Comparison of ENCODE assay signal across 1 cellular context in genomic region chr6:154318711-154319110, GRCh38.
TF ChIP-seq lines count a peak whose summit lies in the region.

No MANE protein-coding gene starts in this region.

TF ChIP-seq in SK-N-SH, 30 proteins besides CTCF, POLR2A, EP300 and RAD21 (continued from another document):
- no peak for TF ChIP-seq REST (IDR thresholded peaks at IDR 0.05; ENCODE audit: low read depth, low read length)
- TF ChIP-seq USF1 (IDR thresholded peaks at IDR 0.05; ENCODE audit: borderline replicate concordance, low read depth), result no peak
- no peak for TF ChIP-seq ELF1 (IDR thresholded peaks at IDR 0.05)
- TF ChIP-seq FOSL2 (IDR thresholded peaks at IDR 0.05; ENCODE audit: borderline replicate concordance, low read depth), result no peak
- no peak for TF ChIP-seq GABPA (IDR thresholded peaks at IDR 0.05; ENCODE audit: low read depth)
- no peak for TF ChIP-seq SMC3 (IDR thresholded peaks at IDR 0.05; ENCODE audit: low read depth, low read length)
- TF ChIP-seq NFIC (IDR thresholded peaks at IDR 0.05; ENCODE audit: borderline replicate concordance), result no peak
- no peak for TF ChIP-seq MAX (IDR thresholded peaks at IDR 0.05; ENCODE audit: low read depth)
TF ChIP-seq in SK-N-SH: peak in this region for 0.
